Comparison of ENCODE assay signal across 9 cellular contexts in the genomic region with DNA sequence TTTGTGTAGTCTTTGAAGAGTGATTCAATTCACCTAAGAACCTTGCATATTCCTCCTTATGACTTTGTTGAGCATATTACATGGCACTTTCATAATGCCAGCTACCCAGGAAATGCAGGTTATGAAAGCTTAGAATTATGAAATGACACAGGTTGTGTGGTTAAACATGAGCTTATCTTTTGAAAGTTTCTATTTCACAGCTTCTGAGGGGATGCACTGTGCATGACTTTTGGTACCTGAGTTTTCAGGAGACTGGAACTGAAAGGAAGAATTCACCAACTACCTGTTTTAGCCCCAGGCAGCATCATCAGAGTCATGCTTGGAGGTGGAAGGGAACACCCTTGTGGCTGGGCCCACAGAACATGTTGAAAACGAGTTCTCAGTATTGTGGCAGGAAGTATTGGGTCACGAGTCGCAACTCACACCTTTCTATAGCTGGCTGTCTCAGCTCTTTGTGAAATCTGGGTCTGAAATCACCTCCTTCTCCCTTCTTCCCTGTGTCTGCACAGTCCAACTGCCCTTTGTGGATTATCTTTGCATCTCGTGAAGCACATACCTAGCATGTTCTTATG.
DNase-seq lines count a peak whose midpoint lies in the region; ATAC-seq and TF ChIP-seq lines count a peak whose summit lies in the region.
"Had no signal": no experiment of that assay in that cellular context is flagged by ENCODE, and none has a peak within 500 bp of the region (broad histone marks: within the 10 kb centered on the region; RNA-seq: fewer than 3 reads in every experiment).

No MANE protein-coding gene starts in this region.

- H3K4me2 ChIP-seq in GM23248 (ENCODE audit: unreplicated experiment): no peak overlapping the region

- H3K36me3 ChIP-seq in GM23248 (ENCODE audit: low read depth): no peaks in the 10 kb centered on the region
- H3K36me3 ChIP-seq: heart left ventricle had no signal

- H3K9me2 ChIP-seq in GM23248 (ENCODE audit: insufficient read depth): no peaks in the 10 kb centered on the region

- H3K27ac ChIP-seq in GM23248: no peak overlapping the region

- no peaks in the 10 kb centered on the region for H3K9me3 Mint-ChIP-seq in activated naive CD8-positive, alpha-beta T cell treated with anti-CD3 and anti-CD28 coated beads for 36 hours

- no peaks in the 10 kb centered on the region for H3K27me3 ChIP-seq in GM23248 (replicated peaks; ENCODE audit: insufficient read depth)
- H3K27me3 ChIP-seq: heart left ventricle had no signal

- H3K4me3 ChIP-seq in GM23248 (no peak overlapping the region), foreskin fibroblast (ENCODE audit: low read depth in 1 of 2, low read length in 2 of 2) (no peak overlapping the region)
- H3K4me3 ChIP-seq: heart left ventricle had no signal

- ATAC-seq in GM18520 (IDR thresholded peaks at IDR 0.05; ENCODE audit: unreplicated experiment) (peak; percentile 88), HG02973 (IDR thresholded peaks at IDR 0.05; ENCODE audit: unreplicated experiment) (peak; percentile 83)

- DNase-seq in SKM-1 treated with dmso at 0.1 percent for 144 hours (lab: John Stamatoyannopoulos, UW; ENCODE audit: unreplicated experiment) (peak; percentile 94), dedifferentiated amniotic fluid mesenchymal stem cell (ENCODE audit: extremely low spot score) (no peak), GM23248 (no peak), foreskin fibroblast (no peak)
- DNase-seq in activated naive CD8-positive, alpha-beta T cell treated with anti-CD3 and anti-CD28 coated beads for 36 hours: peak; percentile 78
- peak; percentile 27 for DNase-seq in stimulated activated CD8-positive, alpha-beta memory T cell treated with anti-CD3 and anti-CD28 coated beads, Interleukin-15, amount 100 ng/mL, for 24 hours (ENCODE audit: low read depth)

- H2AFZ ChIP-seq in GM23248: no peak overlapping the region

- WGBS in GM23248 (ENCODE audit: low coverage in 1 of 2, low lambda C conversion rate in 2 of 2, missing lambda C conversion rate in 2 of 2), 2 experiments: 88 to 91% methylated on average over 4 of the region's 4 CpGs

- H3K9ac ChIP-seq in GM23248: no peak overlapping the region

- peaks cover 26% of the 10 kb centered on the region for H3K4me1 Mint-ChIP-seq in activated naive CD8-positive, alpha-beta T cell treated with anti-CD3 and anti-CD28 coated beads for 36 hours

- H3K79me2 ChIP-seq in GM23248 (ENCODE audit: insufficient read depth): no peaks in the 10 kb centered on the region

- H3K4me1 ChIP-seq in GM23248 (ENCODE audit: insufficient read depth): no peaks in the 10 kb centered on the region

- peaks cover 9% of the 10 kb centered on the region; the same call in 1 of the 2 replicates for H3F3A ChIP-seq in GM23248 (ENCODE audit: insufficient read depth)

- no peaks in the 10 kb centered on the region for H3K36me3 Mint-ChIP-seq in activated naive CD8-positive, alpha-beta T cell treated with anti-CD3 and anti-CD28 coated beads for 36 hours

- no peak overlapping the region for H3K4me3 Mint-ChIP-seq in activated naive CD8-positive, alpha-beta T cell treated with anti-CD3 and anti-CD28 coated beads for 36 hours

- H3K27me3 Mint-ChIP-seq in activated naive CD8-positive, alpha-beta T cell treated with anti-CD3 and anti-CD28 coated beads for 36 hours: peaks cover 3% of the 10 kb centered on the region

- H3K27ac Mint-ChIP-seq in activated naive CD8-positive, alpha-beta T cell treated with anti-CD3 and anti-CD28 coated beads for 36 hours: peak overlapping the region; percentile 51

- no peaks in the 10 kb centered on the region for H4K20me1 ChIP-seq in GM23248 (ENCODE audit: insufficient read depth)

- no peak for TF ChIP-seq CTCF in foreskin fibroblast (IDR thresholded peaks at IDR 0.05; ENCODE audit: low read depth, low read length)

- H3K9me3 ChIP-seq in GM23248 (ENCODE audit: low read depth): no peaks in the 10 kb centered on the region
- H3K9me3 ChIP-seq: heart left ventricle had no signal

- in situ Hi-C loops in GM23248 (cut with MboI): no loop called here

Comparison
In these comparisons a context has a peak if more than half of its experiments do, and no peak if none do; other contexts are left out.
1. DNase-seq: peak in SKM-1 treated with dmso at 0.1 percent for 144 hours (single experiment), activated naive CD8-positive, alpha-beta T cell treated with anti-CD3 and anti-CD28 coated beads for 36 hours (single experiment) and stimulated activated CD8-positive, alpha-beta memory T cell treated with anti-CD3 and anti-CD28 coated beads, Interleukin-15, amount 100 ng/mL, for 24 hours (single experiment); none in dedifferentiated amniotic fluid mesenchymal stem cell (single experiment), GM23248 (single experiment) and foreskin fibroblast (0 of 2).